In genomic region chr13:91368101-91368500, GRCh38 we compare ENCODE assay signal across 14 cellular contexts. TPM values are rescaled to one million over a fixed set of nuclear protein-coding genes. Genes with fewer than 3 reads are reported as not detected.
"Had no signal": no experiment of that assay in that cellular context is flagged by ENCODE, and none has a peak within 500 bp of the region (broad histone marks: within the 10 kb centered on the region; RNA-seq: fewer than 3 reads in every experiment).

No MANE protein-coding gene starts in this region.

- H3K9me3 Mint-ChIP-seq: naive thymus-derived CD4-positive, alpha-beta T cell; T-helper 2 cell treated with Interferon-gamma antibody and Interleukin-4, amounts not matched to agents 5 μg/mL and 100 μg/mL, for 36 hours had no signal

- ATAC-seq: body of pancreas; heart left ventricle; naive thymus-derived CD4-positive, alpha-beta T cell had no signal

- H3K36me3 Mint-ChIP-seq: naive thymus-derived CD4-positive, alpha-beta T cell had no signal

- H3K4me3 Mint-ChIP-seq: naive thymus-derived CD4-positive, alpha-beta T cell; T-helper 2 cell treated with Interferon-gamma antibody and Interleukin-4, amounts not matched to agents 5 μg/mL and 100 μg/mL, for 36 hours had no signal

- DNase-seq: activated CD4-positive, CD25-positive, alpha-beta regulatory T cell treated with anti-CD3 and anti-CD28 coated beads, Interleukin-2, amount 50 U/mL, for 72 hours; activated gamma-delta T cell treated with Interleukin-2 at 50 U/mL for 16 hours; body of pancreas; central memory CD4-positive, alpha-beta T cell; cortex of kidney; effector CD8-positive, alpha-beta T cell; heart left ventricle; islet precursor cell; mammary epithelial cell; naive thymus-derived CD4-positive, alpha-beta T cell; retina; stimulated activated CD4-positive, alpha-beta T cell treated with anti-CD3 and anti-CD28 coated beads, Interleukin-15, amount 100 ng/mL, for 24 hours; stimulated activated CD4-positive, alpha-beta T cell treated with anti-CD3 and anti-CD28 coated beads, Interleukin-4, amount 100 ng/mL, for 24 hours had no signal

- H3K27ac Mint-ChIP-seq: T-helper 2 cell treated with Interferon-gamma antibody and Interleukin-4, amounts not matched to agents 5 μg/mL and 100 μg/mL, for 36 hours had no signal

RNA-seq across cellular contexts. Expression of gene GPC5, which starts 30.3 kb away (rescaled TPM):
- total RNA-seq: body of pancreas had no signal
